Comparison of ENCODE assay signal across 13 cellular contexts in genomic region chr18:59220784-59221765, GRCh38. TPM values are rescaled to one million over a fixed set of nuclear protein-coding genes. Genes with fewer than 3 reads are reported as not detected.
DNase-seq lines count a peak whose midpoint lies in the region; ATAC-seq lines count a peak whose summit lies in the region.
"Had no signal": no experiment of that assay in that cellular context is flagged by ENCODE, and none has a peak within 500 bp of the region (broad histone marks: within the 10 kb centered on the region; RNA-seq: fewer than 3 reads in every experiment).

No MANE protein-coding gene starts in this region.

- no peak overlapping the region for H2BK5ac ChIP-seq in neuronal stem cell (ENCODE audit: low read length)

- peak overlapping the region in 1 of 2 donors; percentile 77 for H3K4me3 ChIP-seq in neuronal stem cell (ENCODE audit: low read length in 2 of 2)
- H3K4me3 ChIP-seq: left lung had no signal

- H3K9ac ChIP-seq in neuronal stem cell (ENCODE audit: low read depth, low read length, poor library complexity), result peak overlapping the region; percentile 75

- peak overlapping the region; percentile 77 for H3K18ac ChIP-seq in neuronal stem cell (ENCODE audit: low read length)

- no peak overlapping the region for H4K91ac ChIP-seq in neuronal stem cell (ENCODE audit: low read depth, low read length, poor library complexity)

- peak overlapping the region; percentile 44 for H3K23ac ChIP-seq in neuronal stem cell (ENCODE audit: low read depth, low read length, poor library complexity)

- ATAC-seq in stimulated activated naive CD8-positive, alpha-beta T cell treated with anti-CD3 and anti-CD28 coated beads, Interleukin-15, Interleukin-2, amounts not matched to agents 100 U/mL and 50 U/mL, for 24 hours, result no peak
- ATAC-seq: left lung had no signal

- H3K27me3 ChIP-seq in neuronal stem cell (ENCODE audit: control insufficient read depth in 3 of 3, insufficient read depth in 3 of 3, low read depth in 1 of 3, low read length in 3 of 3), result peaks cover 15 to 95% (median 42%) of the 10 kb centered on the region in 3 experiments

- H2AK5ac ChIP-seq in neuronal stem cell (ENCODE audit: low read depth, low read length), result peak overlapping the region; percentile 8

- no CpG with 5 or more reads among the region's 47 CpGs for WGBS in neuronal stem cell (ENCODE audit: extremely low coverage in 2 of 2, insufficient read length in 2 of 2, insufficient replicate concordance in 1 of 2), 2 donors

- H3K4me2 ChIP-seq in neuronal stem cell (ENCODE audit: insufficient read depth, low read length, poor library complexity, severe bottlenecking), result peak overlapping the region; percentile 94

- no peak overlapping the region for H3K27ac ChIP-seq in neuronal stem cell (replicated peaks; ENCODE audit: low read length)
- H3K27ac ChIP-seq: left lung, transverse colon had no signal

- H4K8ac ChIP-seq in neuronal stem cell (ENCODE audit: low read depth, low read length), result no peak overlapping the region

- H3K9me3 ChIP-seq in neuronal stem cell (replicated peaks in 1 of 2; ENCODE audit: control insufficient read depth in 2 of 2, insufficient read depth in 1 of 2, low read depth in 1 of 2, low read length in 2 of 2), result no peaks in the 10 kb centered on the region
- H3K9me3 ChIP-seq: left lung, transverse colon had no signal

- H3K79me1 ChIP-seq in neuronal stem cell (ENCODE audit: low read depth, low read length), result no peaks in the 10 kb centered on the region

- H3K4me1 ChIP-seq in neuronal stem cell (ENCODE audit: control insufficient read depth in 2 of 2, insufficient read depth in 1 of 2, low read depth in 1 of 2, low read length in 2 of 2), result peaks cover 0 to 7% of the 10 kb centered on the region in 2 donors
- H3K4me1 ChIP-seq: left lung had no signal

- H3K36me3 ChIP-seq in neuronal stem cell (replicated peaks in 1 of 2; ENCODE audit: control insufficient read depth in 2 of 2, insufficient read depth in 2 of 2, low read length in 2 of 2), result no peaks in the 10 kb centered on the region
- H3K36me3 ChIP-seq: left lung, transverse colon had no signal

- DNase-seq in Daoy (ENCODE audit: low read depth) (peak; percentile 20), NCI-H1092 (lab: John Stamatoyannopoulos, UW) (peak; percentile 24), ecto neural progenitor cell (ENCODE audit: low spot score) (peak; percentile 60), neuronal stem cell (ENCODE audit: low spot score) (no peak), glomerular visceral epithelial cell (ENCODE audit: extremely low spot score) (no peak), DMS114 treated with DMSO at 0.1 percent for 48 hours (lab: John Stamatoyannopoulos, UW; ENCODE audit: unreplicated experiment) (no peak), C1 segment of cervical spinal cord (lab: John Stamatoyannopoulos, UW) (no peak)
- DNase-seq in stimulated activated naive CD8-positive, alpha-beta T cell treated with anti-CD3 and anti-CD28 coated beads, Interleukin-15, Interleukin-2, amounts not matched to agents 100 U/mL and 50 U/mL, for 24 hours, result no peak
- DNase-seq: activated gamma-delta T cell treated with Interleukin-2 at 50 U/mL for 16 hours, NCI-H1436, T-helper 1 cell, transverse colon had no signal

- H2BK15ac ChIP-seq in neuronal stem cell (ENCODE audit: low read length), result no peak overlapping the region

- peak overlapping the region; percentile 64 for H2AFZ ChIP-seq in neuronal stem cell (ENCODE audit: low read length)

- H2BK120ac ChIP-seq in neuronal stem cell (ENCODE audit: low read depth, low read length), result no peak overlapping the region

- H2BK12ac ChIP-seq in neuronal stem cell (ENCODE audit: low read length), result peak overlapping the region; percentile 52

- no peak overlapping the region for H3K4ac ChIP-seq in neuronal stem cell (ENCODE audit: low read length)

- peak overlapping the region; percentile 83 for H3K14ac ChIP-seq in neuronal stem cell (ENCODE audit: low read length)

RNA-seq across cellular contexts. Expression of gene GRP, which starts 1.1 kb away (rescaled TPM):
- total RNA-seq in Daoy (2014; rRNA removed; shearing (Covaris generic)), result not detected in 2 replicates
- 0.46 TPM for polyA plus RNA-seq in neuronal stem cell (2013, experiment 1 of 2)
- 0.36 TPM for polyA plus RNA-seq in neuronal stem cell (2013, experiment 2 of 2)
- total RNA-seq: transverse colon had no signal

RNA-seq across cellular contexts. Expression of gene RAX, which starts 52.2 kb away (rescaled TPM):
- not detected in 2 replicates for total RNA-seq in Daoy (2014; rRNA removed; shearing (Covaris generic))
- 96.1 TPM for polyA plus RNA-seq in neuronal stem cell (2013, experiment 1 of 2)
- 91.2 TPM for polyA plus RNA-seq in neuronal stem cell (2013, experiment 2 of 2)
- total RNA-seq: left lung, transverse colon had no signal

Comparison
In these comparisons a context has a peak if more than half of its experiments do, and no peak if none do; other contexts are left out.
1. DNase-seq: peak in Daoy (single experiment), NCI-H1092 (single experiment) and ecto neural progenitor cell (single experiment); none in neuronal stem cell (single experiment), glomerular visceral epithelial cell (single experiment), DMS114 treated with DMSO at 0.1 percent for 48 hours (single experiment), C1 segment of cervical spinal cord (0 of 14) and stimulated activated naive CD8-positive, alpha-beta T cell treated with anti-CD3 and anti-CD28 coated beads, Interleukin-15, Interleukin-2, amounts not matched to agents 100 U/mL and 50 U/mL, for 24 hours (single experiment).